Comparison of ENCODE assay signal across 1 cellular context in the genomic region with DNA sequence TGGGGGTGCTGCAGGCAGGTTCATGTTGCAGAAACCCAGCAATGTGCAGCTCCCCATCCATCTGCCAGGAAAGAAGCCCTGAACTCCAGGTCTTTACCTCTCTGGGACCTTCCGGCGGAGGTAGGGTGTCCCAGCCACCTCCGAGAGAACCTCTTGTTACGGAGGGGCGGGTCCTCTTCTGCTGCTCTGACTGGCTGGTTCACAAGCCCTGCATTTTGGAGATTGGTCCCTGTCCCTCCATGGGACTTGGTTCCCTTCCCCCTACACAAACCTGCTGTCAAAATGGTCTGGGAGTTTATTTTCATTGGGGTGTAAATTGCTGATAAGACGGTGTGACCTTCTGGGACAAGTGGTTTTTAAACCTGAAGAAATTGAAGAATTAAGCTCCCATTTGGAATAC.
TF ChIP-seq lines count a peak whose summit lies in the region.

No MANE protein-coding gene starts in this region.

TF ChIP-seq in IMR-90, 13 proteins besides CTCF, POLR2A, EP300 and RAD21 (continued from another document):
- TF ChIP-seq, protein P1, sequence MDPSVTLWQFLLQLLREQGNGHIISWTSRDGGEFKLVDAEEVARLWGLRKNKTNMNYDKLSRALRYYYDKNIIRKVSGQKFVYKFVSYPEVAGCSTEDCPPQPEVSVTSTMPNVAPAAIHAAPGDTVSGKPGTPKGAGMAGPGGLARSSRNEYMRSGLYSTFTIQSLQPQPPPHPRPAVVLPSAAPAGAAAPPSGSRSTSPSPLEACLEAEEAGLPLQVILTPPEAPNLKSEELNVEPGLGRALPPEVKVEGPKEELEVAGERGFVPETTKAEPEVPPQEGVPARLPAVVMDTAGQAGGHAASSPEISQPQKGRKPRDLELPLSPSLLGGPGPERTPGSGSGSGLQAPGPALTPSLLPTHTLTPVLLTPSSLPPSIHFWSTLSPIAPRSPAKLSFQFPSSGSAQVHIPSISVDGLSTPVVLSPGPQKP (IDR thresholded peaks at IDR 0.05; ENCODE audit: borderline replicate concordance, low read depth, low read length) = no peak
- TF ChIP-seq MAFK (IDR thresholded peaks at IDR 0.05; ENCODE audit: low read depth, low read length) (no peak), BHLHE40 (IDR thresholded peaks at IDR 0.05; ENCODE audit: low read depth, low read length) (no peak), RCOR1 (IDR thresholded peaks at IDR 0.05; ENCODE audit: insufficient replicate concordance, low read length) (no peak), MXI1 (IDR thresholded peaks at IDR 0.05; ENCODE audit: borderline replicate concordance, low read depth, low read length) (no peak), CEBPB (IDR thresholded peaks at IDR 0.05; ENCODE audit: low read depth, low read length) (no peak)
